20 cellular contexts compared by ENCODE assay signal in the genomic region with DNA sequence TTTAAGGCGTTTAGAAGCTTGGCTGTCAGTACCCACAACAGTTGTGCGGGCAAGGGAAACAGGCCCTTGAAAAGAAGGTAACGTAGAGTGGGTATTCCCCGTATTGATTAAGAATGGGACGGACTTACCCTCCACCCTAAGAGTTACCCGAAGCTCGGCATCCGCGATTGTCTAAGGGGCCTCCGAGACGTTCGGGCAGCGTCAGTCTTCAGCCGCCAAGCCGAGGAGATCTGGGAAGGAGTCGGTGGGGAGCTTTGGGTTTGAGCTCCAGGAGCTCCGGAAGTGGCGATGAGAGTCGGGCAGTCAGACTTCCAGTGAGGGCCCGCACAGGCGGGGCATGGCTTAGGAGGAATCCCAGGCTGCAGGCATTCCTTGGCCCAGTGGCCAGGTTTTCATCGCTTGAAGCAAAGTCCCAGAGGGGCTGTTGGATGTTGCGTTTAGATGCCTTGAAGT.
"Had no signal": no experiment of that assay in that cellular context is flagged by ENCODE, and none has a peak within 500 bp of the region (broad histone marks: within the 10 kb centered on the region; RNA-seq: fewer than 3 reads in every experiment).

No MANE protein-coding gene starts in this region.

- H3K4me3 ChIP-seq: MG63, SJSA1, SK-N-MC had no signal

- H3K27ac ChIP-seq: SJSA1, SK-N-MC had no signal

- H3K4me1 ChIP-seq: SJSA1 had no signal

- H3K27me3 ChIP-seq: MG63, SJSA1 had no signal

- DNase-seq: Karpas-422, KG1, MG63, NCI-H1092 treated with DMSO at 0.1 percent for 48 hours, NCI-H1436, NCI-H187, NCI-H2029, NCI-H2081 treated with DMSO at 0.1 percent for 48 hours, NCI-H2171, NCI-H226, NCI-H446, NCI-H510A, NCI-H524 treated with DMSO at 0.1 percent for 48 hours, NCI-H69, NCI-H774, Right ventricle myocardium superior, RPMI8226, SIG-M5 had no signal

- H3K9me3 ChIP-seq: MG63, SJSA1 had no signal

- H3K36me3 ChIP-seq: MG63, SJSA1 had no signal
